ENCODE assay signal across 20 cellular contexts in genomic region chr15:74406517-74406916, GRCh38. TPM values are rescaled to one million over a fixed set of nuclear protein-coding genes. Genes with fewer than 3 reads are reported as not detected.
DNase-seq lines count a peak whose midpoint lies in the region; ATAC-seq and TF ChIP-seq lines count a peak whose summit lies in the region.
"Had no signal": no experiment of that assay in that cellular context is flagged by ENCODE, and none has a peak within 500 bp of the region (broad histone marks: within the 10 kb centered on the region; RNA-seq: fewer than 3 reads in every experiment).

No MANE protein-coding gene starts in this region.

- H3K27me3 Mint-ChIP-seq in Calu3 (ENCODE audit: unreplicated experiment) (no peaks in the 10 kb centered on the region), osteocyte (ENCODE audit: unreplicated experiment) (peaks cover 3% of the 10 kb centered on the region)

- no peak for DNase-seq in Calu3
- DNase-seq in PC-9, result no peak
- DNase-seq in dorsolateral prefrontal cortex, result no peak
- DNase-seq in osteocyte (ENCODE audit: extremely low spot score, unreplicated experiment), result no peak
- DNase-seq in NCI-H510A (lab: John Stamatoyannopoulos, UW), result no peak
- no peak for DNase-seq in activated CD8-positive, alpha-beta memory T cell treated with anti-CD3 and anti-CD28 coated beads for 24 hours
- DNase-seq in C1 segment of cervical spinal cord (lab: John Stamatoyannopoulos, UW), result no peak
- DNase-seq: activated CD4-positive, alpha-beta T cell treated with anti-CD3 and anti-CD28 coated beads for 4 hours; BE2C; DMS79; MM.1S; NCI-H2081; NCI-H748 treated with DMSO at 0.1 percent for 48 hours; T-helper 17 cell had no signal

- H3K9me3 ChIP-seq in PC-9 (ENCODE audit: insufficient read depth, low read depth), result no peaks in the 10 kb centered on the region
- H3K9me3 ChIP-seq: BE2C, suprapubic skin had no signal

- H2AFZ ChIP-seq in PC-9, result no peak overlapping the region
- H2AFZ ChIP-seq: parathyroid adenoma had no signal

- peak overlapping the region; percentile 69 for H3K27ac Mint-ChIP-seq in Calu3 (ENCODE audit: unreplicated experiment)
- H3K27ac Mint-ChIP-seq in osteocyte (ENCODE audit: unreplicated experiment), result peak overlapping the region; percentile 54
- H3K27ac Mint-ChIP-seq: T-helper 17 cell had no signal

- H4K20me1 ChIP-seq in PC-9 (ENCODE audit: insufficient read depth), result no peaks in the 10 kb centered on the region

- H3K9me2 ChIP-seq in PC-9 (ENCODE audit: insufficient read depth), result no peaks in the 10 kb centered on the region

- POLR2A ChIA-PET in PC-9 (lab: Charles Lee; ENCODE audit: unreplicated experiment), result no interaction called here

- H3K4me2 ChIP-seq in PC-9, result peak overlapping the region; percentile 54

- no TSS peak for BruUV-seq in Calu3 (replicated peaks; lab: Mats Ljungman, UMichigan)
- BruUV-seq in PC-9 (replicated peaks; lab: Mats Ljungman, UMichigan), result no TSS peak

- CTCF ChIA-PET in Calu3 (lab: Charles Lee), result interaction anchor here (0.6 to 1.6 kb wide), 2 partner anchors 14 to 28 kb away, joined by 3 to 4 read pairs; no protein-coding TSS in a partner anchor
- CTCF ChIA-PET in PC-9 (lab: Charles Lee), result interaction anchor here (0.6 to 1.0 kb wide), 3 partner anchors 22 to 618 kb away, joined by 3 read pairs; no protein-coding TSS in a partner anchor

- H3K36me3 Mint-ChIP-seq in Calu3 (ENCODE audit: insufficient read depth, unreplicated experiment) (peaks cover 44% of the 10 kb centered on the region), osteocyte (ENCODE audit: unreplicated experiment) (no peaks in the 10 kb centered on the region)

- H3K4me3 ChIP-seq in PC-9 (no peak overlapping the region), dorsolateral prefrontal cortex (no peak overlapping the region)
- H3K4me3 ChIP-seq: cardiac muscle cell, suprapubic skin had no signal

- peaks cover 5% of the 10 kb centered on the region; the same call in 1 of the 2 replicates for H3F3A ChIP-seq in PC-9 (ENCODE audit: insufficient read depth, low read depth)

- H3K4me1 ChIP-seq in PC-9 (replicated peaks; ENCODE audit: insufficient read depth), result peaks cover 23% of the 10 kb centered on the region
- H3K4me1 ChIP-seq: BE2C had no signal

- no peaks in the 10 kb centered on the region for H3K27me3 ChIP-seq in PC-9 (ENCODE audit: insufficient read depth, low read depth)
- no peaks in the 10 kb centered on the region for H3K27me3 ChIP-seq in dorsolateral prefrontal cortex
- H3K27me3 ChIP-seq: BE2C, cardiac muscle cell, suprapubic skin had no signal

- TF ChIP-seq CTCF in Calu3 (IDR thresholded peaks at IDR 0.05; ENCODE audit: unreplicated experiment) (no peak), PC-9 (conservative IDR thresholded peaks at IDR 0.05) (no peak), dorsolateral prefrontal cortex (IDR thresholded peaks at IDR 0.05 in 54 of 56, conservative IDR thresholded peaks at IDR 0.05 in 2 of 56; ENCODE audit: low read depth in 1 of 56, partially characterized antibody in 56 of 56) (no peak), osteocyte (IDR thresholded peaks at IDR 0.05) (no peak)

- H3K79me2 ChIP-seq in PC-9 (ENCODE audit: low read depth), result no peaks in the 10 kb centered on the region
- H3K79me2 ChIP-seq: parathyroid adenoma had no signal

- no peaks in the 10 kb centered on the region for H3K36me3 ChIP-seq in PC-9 (ENCODE audit: low read depth)
- H3K36me3 ChIP-seq: BE2C, cardiac muscle cell had no signal

- H3K9me3 Mint-ChIP-seq in Calu3 (ENCODE audit: low read depth, unreplicated experiment), result no peaks in the 10 kb centered on the region
- no peaks in the 10 kb centered on the region for H3K9me3 Mint-ChIP-seq in osteocyte (ENCODE audit: unreplicated experiment)

- no peak for ATAC-seq in HG03342 (IDR thresholded peaks at IDR 0.05; ENCODE audit: unreplicated experiment)
- ATAC-seq: T-helper 17 cell had no signal

- peak overlapping the region; percentile 26; the same call in 1 of the 2 replicates for H3K27ac ChIP-seq in PC-9
- peak overlapping the region in 54 of 59 donors; percentile 38 to 87 (median 79) for H3K27ac ChIP-seq in dorsolateral prefrontal cortex
- H3K27ac ChIP-seq: cardiac muscle cell, parathyroid adenoma, suprapubic skin had no signal

- H3K4me3 Mint-ChIP-seq in Calu3 (ENCODE audit: low read depth, unreplicated experiment), result no peak overlapping the region
- no peak overlapping the region for H3K4me3 Mint-ChIP-seq in osteocyte (ENCODE audit: unreplicated experiment)
- H3K4me3 Mint-ChIP-seq: T-helper 17 cell had no signal

- intact Hi-C loops in Calu3 (cut with micrococcal nuclease; ENCODE audit: unreplicated experiment), result no loop called here
- intact Hi-C loops in PC-9 (cut with micrococcal nuclease; ENCODE audit: unreplicated experiment), result no loop called here
- intact Hi-C loops in dorsolateral prefrontal cortex (cut with DNase I), result no loop called here

- peaks cover 32% of the 10 kb centered on the region for H3K4me1 Mint-ChIP-seq in Calu3 (ENCODE audit: low read depth, unreplicated experiment)
- peaks cover 22% of the 10 kb centered on the region for H3K4me1 Mint-ChIP-seq in osteocyte (ENCODE audit: unreplicated experiment)

RNA-seq across cellular contexts. Expression of gene SEMA7A, which starts 27.2 kb away (rescaled TPM):
- total RNA-seq in Calu3 (2022), result 67.6 and 74.8 TPM in 2 replicates
- total RNA-seq in PC-9 (2021), result 8.3 and 14.5 TPM in 2 replicates
- total RNA-seq in dorsolateral prefrontal cortex, result 100 to 1,000 TPM in 2 of 120 experiments, 10 to 100 TPM in 118; 34.1 to 116 (median 63.6) TPM
- 0.37 and 0.51 TPM in 2 replicates for total RNA-seq in osteocyte

RNA-seq across cellular contexts. Expression of gene CYP11A1, which starts 39.1 kb away (rescaled TPM):
- not detected in 2 replicates for total RNA-seq in Calu3 (2022)
- 7.1 and 9.6 TPM in 2 replicates for total RNA-seq in PC-9 (2021)
- 1 to 10 TPM in 106 of 120 experiments, under 1 TPM in 14; 0.37 to 5.5 (median 2.0) TPM for total RNA-seq in dorsolateral prefrontal cortex
- not detected in 2 replicates for total RNA-seq in osteocyte
- total RNA-seq: glomerular endothelial cell, RPMI7951, T-helper 17 cell had no signal

RNA-seq across cellular contexts. Expression of gene UBL7, which starts 54.4 kb away (rescaled TPM):
- total RNA-seq in Calu3 (2022) (38.5 and 43.8 TPM in 2 replicates), PC-9 (2021) (73.9 and 89.6 TPM in 2 replicates), dorsolateral prefrontal cortex (100 to 1,000 TPM in 1 of 120 experiments, 10 to 100 TPM in 119; 46.8 to 107 (median 78.1) TPM), osteocyte (49.6 and 59.5 TPM in 2 replicates)
